In genomic region chr22:37282385-37282677, GRCh38 we compare ENCODE assay signal across 8 cellular contexts. TPM values are rescaled to one million over a fixed set of nuclear protein-coding genes. Genes with fewer than 3 reads are reported as not detected.
DNase-seq lines count a peak whose midpoint lies in the region; ATAC-seq and TF ChIP-seq lines count a peak whose summit lies in the region.

Gene CYTH4, plus strand, starts transcription at chr22:37282508. Its CDS starts 62 bp downstream, at chr22:37282570.

- H3K14ac ChIP-seq in neuronal stem cell (ENCODE audit: low read length) = no peak within 1 kb of the TSS

- no peak for TF ChIP-seq POLR2A in sigmoid colon (IDR thresholded peaks at IDR 0.05)

- no peak within 1 kb of the TSS for H3K4ac ChIP-seq in neuronal stem cell (ENCODE audit: low read length)

- H3K18ac ChIP-seq in neuronal stem cell (ENCODE audit: low read length) = no peak within 1 kb of the TSS

- H3K4me3 ChIP-seq in dorsolateral prefrontal cortex = peak within 1 kb of the TSS in 49 of 59 donors; percentile 0 to 56 (median 35)
- H3K4me3 ChIP-seq in sigmoid colon = peak within 1 kb of the TSS in 3 of 4 donors; percentile 21 to 42 (median 39)
- no peak within 1 kb of the TSS for H3K4me3 ChIP-seq in neuronal stem cell (ENCODE audit: low read length in 2 of 2)

- H3K36me3 ChIP-seq in sigmoid colon (no peaks in the 10 kb centered on the region), neuronal stem cell (replicated peaks in 1 of 2; ENCODE audit: control insufficient read depth in 2 of 2, insufficient read depth in 2 of 2, low read length in 2 of 2) (no peaks in the 10 kb centered on the region)

- no peak within 1 kb of the TSS for H2BK12ac ChIP-seq in neuronal stem cell (ENCODE audit: low read length)

- no peak within 1 kb of the TSS for H3K23ac ChIP-seq in neuronal stem cell (ENCODE audit: low read depth, low read length, poor library complexity)

- H3K27me3 ChIP-seq in dorsolateral prefrontal cortex (peaks cover 0 to 18% (median 0%) of the 10 kb centered on the region in 45 donors), sigmoid colon (peaks cover 0 to 70% (median 19%) of the 10 kb centered on the region in 3 donors), neuronal stem cell (ENCODE audit: control insufficient read depth in 3 of 3, insufficient read depth in 3 of 3, low read depth in 1 of 3, low read length in 3 of 3) (peaks cover 0 to 22% (median 0%) of the 10 kb centered on the region in 3 experiments)

- H3K4me1 ChIP-seq in sigmoid colon = peaks cover 0 to 6% (median 0%) of the 10 kb centered on the region in 4 donors
- H3K4me1 ChIP-seq in neuronal stem cell (ENCODE audit: control insufficient read depth in 2 of 2, insufficient read depth in 1 of 2, low read depth in 1 of 2, low read length in 2 of 2) = peaks cover 6 to 8% of the 10 kb centered on the region in 2 donors

- no peaks in the 10 kb centered on the region for H3K27me3 Mint-ChIP-seq in activated CD4-positive, alpha-beta T cell treated with anti-CD3 and anti-CD28 coated beads for 36 hours

- H3K9me3 Mint-ChIP-seq in activated CD4-positive, alpha-beta T cell treated with anti-CD3 and anti-CD28 coated beads for 36 hours (ENCODE audit: low read depth) = no peaks in the 10 kb centered on the region

- DNase-seq in AML-193 (lab: John Stamatoyannopoulos, UW) (peak; percentile 55 to 69), dorsolateral prefrontal cortex (peak in 1 of 10 donors; percentile 38), sigmoid colon (peak; percentile 80), occipital lobe (lab: John Stamatoyannopoulos, UW) (no peak), neuronal stem cell (ENCODE audit: low spot score) (no peak)
- DNase-seq in activated CD4-positive, alpha-beta T cell treated with anti-CD3 and anti-CD28 coated beads for 36 hours = peak; percentile 93

- no peak within 1 kb of the TSS for H2BK15ac ChIP-seq in neuronal stem cell (ENCODE audit: low read length)

- peak within 1 kb of the TSS; percentile 82 for H3K4me3 Mint-ChIP-seq in activated CD4-positive, alpha-beta T cell treated with anti-CD3 and anti-CD28 coated beads for 36 hours

- CTCF ChIA-PET in activated CD4-positive, alpha-beta T cell treated with anti-CD3 and anti-CD28 coated beads for 36 hours (lab: Charles Lee) = interaction anchor here (0.6 to 3.2 kb wide), 8 partner anchors 9 to 279 kb away, joined by 3 to 30 read pairs (median 5); no protein-coding TSS in a partner anchor

- no peak within 1 kb of the TSS for H3K9ac ChIP-seq in neuronal stem cell (ENCODE audit: low read depth, low read length, poor library complexity)

- peak; percentile 67 for ATAC-seq in HG02678 (IDR thresholded peaks at IDR 0.05; ENCODE audit: unreplicated experiment)
- peak; percentile 87 for ATAC-seq in activated CD4-positive, alpha-beta T cell treated with anti-CD3 and anti-CD28 coated beads for 36 hours
- no peak for ATAC-seq in HG03159 (IDR thresholded peaks at IDR 0.05; ENCODE audit: unreplicated experiment)

- no peak within 1 kb of the TSS for H2AK5ac ChIP-seq in neuronal stem cell (ENCODE audit: low read depth, low read length)

- no peaks in the 10 kb centered on the region for H3K79me1 ChIP-seq in neuronal stem cell (ENCODE audit: low read depth, low read length)

- intact Hi-C loops in activated CD4-positive, alpha-beta T cell treated with anti-CD3 and anti-CD28 coated beads for 36 hours (cut with DNase I, micrococcal nuclease) = loop anchor here (2.0 kb wide), 3 partner anchors 16 to 160 kb away; no protein-coding TSS in a partner anchor
- intact Hi-C loops in dorsolateral prefrontal cortex (cut with DNase I) (no loop called here), sigmoid colon (cut with DNase I) (no loop called here)

- peak within 1 kb of the TSS; percentile 98 for H3K27ac Mint-ChIP-seq in activated CD4-positive, alpha-beta T cell treated with anti-CD3 and anti-CD28 coated beads for 36 hours

- TF ChIP-seq EP300 in sigmoid colon (IDR thresholded peaks at IDR 0.05) = no peak

- H3K4me2 ChIP-seq in neuronal stem cell (ENCODE audit: insufficient read depth, low read length, poor library complexity, severe bottlenecking) = no peak within 1 kb of the TSS

- peaks cover 60% of the 10 kb centered on the region for H3K4me1 Mint-ChIP-seq in activated CD4-positive, alpha-beta T cell treated with anti-CD3 and anti-CD28 coated beads for 36 hours

- POLR2A ChIA-PET in activated CD4-positive, alpha-beta T cell treated with anti-CD3 and anti-CD28 coated beads for 36 hours (lab: Charles Lee) = interaction anchor here (0.6 to 1.3 kb wide), 3 partner anchors 9 to 67 kb away, joined by 3 to 4 read pairs (median 4); no protein-coding TSS in a partner anchor

- 8 to 13% methylated on average over 12 of the region's 12 CpGs for WGBS in sigmoid colon, 2 donors
- WGBS in neuronal stem cell (ENCODE audit: extremely low coverage in 2 of 2, insufficient read length in 2 of 2, insufficient replicate concordance in 1 of 2), 2 donors = no CpG with 5 or more reads among the region's 12 CpGs

- no peak within 1 kb of the TSS for H4K91ac ChIP-seq in neuronal stem cell (ENCODE audit: low read depth, low read length, poor library complexity)

- no peak within 1 kb of the TSS for H2BK120ac ChIP-seq in neuronal stem cell (ENCODE audit: low read depth, low read length)

- H2BK5ac ChIP-seq in neuronal stem cell (ENCODE audit: low read length) = no peak within 1 kb of the TSS

- H3K36me3 Mint-ChIP-seq in activated CD4-positive, alpha-beta T cell treated with anti-CD3 and anti-CD28 coated beads for 36 hours (ENCODE audit: low read depth) = peaks cover 2% of the 10 kb centered on the region

- H3K27ac ChIP-seq in dorsolateral prefrontal cortex = peak within 1 kb of the TSS in 29 of 59 donors; percentile 3 to 75 (median 36)
- peak within 1 kb of the TSS; percentile 39 to 55 (median 49) for H3K27ac ChIP-seq in sigmoid colon
- H3K27ac ChIP-seq in neuronal stem cell (replicated peaks; ENCODE audit: low read length) = no peak within 1 kb of the TSS

- H4K8ac ChIP-seq in neuronal stem cell (ENCODE audit: low read depth, low read length) = no peak within 1 kb of the TSS

- H2AFZ ChIP-seq in neuronal stem cell (ENCODE audit: low read length) = no peak within 1 kb of the TSS

- H3K9me3 ChIP-seq in sigmoid colon (no peaks in the 10 kb centered on the region), neuronal stem cell (replicated peaks in 1 of 2; ENCODE audit: control insufficient read depth in 2 of 2, insufficient read depth in 1 of 2, low read depth in 1 of 2, low read length in 2 of 2) (no peaks in the 10 kb centered on the region)

- TF ChIP-seq CTCF in dorsolateral prefrontal cortex (IDR thresholded peaks at IDR 0.05 in 54 of 56, conservative IDR thresholded peaks at IDR 0.05 in 2 of 56; ENCODE audit: low read depth in 1 of 56, partially characterized antibody in 56 of 56) (no peak), sigmoid colon (IDR thresholded peaks at IDR 0.05) (no peak)

RNA-seq across cellular contexts. Expression of gene CYTH4, which starts in this region (rescaled TPM):
- total RNA-seq in activated CD4-positive, alpha-beta T cell treated with anti-CD3 and anti-CD28 coated beads for 36 hours = 10 to 100 TPM; 33.1 to 42.8 TPM
- total RNA-seq in dorsolateral prefrontal cortex = 10 to 100 TPM in 38 of 120 experiments, 1 to 10 TPM in 82; 1.1 to 29.9 (median 8.1) TPM
- 10 to 100 TPM in 1 of 4 donors, 1 to 10 TPM in 3; 6.1 to 22.0 (median 8.0) TPM for total RNA-seq in sigmoid colon
- polyA plus RNA-seq in sigmoid colon = 10 to 100 TPM in 1 of 3 donors, 1 to 10 TPM in 2; 4.2 to 18.8 (median 5.1) TPM
- 2.3 TPM for total RNA-seq in occipital lobe
- polyA plus RNA-seq in neuronal stem cell (2013, experiment 1 of 2) = not detected
- not detected for polyA plus RNA-seq in neuronal stem cell (2013, experiment 2 of 2)

Comparison
In these comparisons a context has a peak if more than half of its experiments do, and no peak if none do; other contexts are left out.
1. DNase-seq: peak in AML-193 (2 of 2), activated CD4-positive, alpha-beta T cell treated with anti-CD3 and anti-CD28 coated beads for 36 hours (single experiment) and sigmoid colon (single experiment); none in occipital lobe (single experiment) and neuronal stem cell (single experiment).
2. H3K4me3 ChIP-seq: peak in dorsolateral prefrontal cortex (49 of 59) and sigmoid colon (3 of 4); none in neuronal stem cell (0 of 2).
3. intact Hi-C loops: an anchor here in activated CD4-positive, alpha-beta T cell treated with anti-CD3 and anti-CD28 coated beads for 36 hours (2.0 kb wide); none called in dorsolateral prefrontal cortex and sigmoid colon.